In genomic region chr16:88809676-88810165, GRCh38 we compare ENCODE assay signal across 9 cellular contexts. TPM values are rescaled to one million over a fixed set of nuclear protein-coding genes. Genes with fewer than 3 reads are reported as not detected.
DNase-seq lines count a peak whose midpoint lies in the region; ATAC-seq and TF ChIP-seq lines count a peak whose summit lies in the region.
"Had no signal": no experiment of that assay in that cellular context is flagged by ENCODE, and none has a peak within 500 bp of the region (broad histone marks: within the 10 kb centered on the region; RNA-seq: fewer than 3 reads in every experiment).

No MANE protein-coding gene starts in this region.

- H3K9me3 ChIP-seq in NT2/D1 (ENCODE audit: insufficient read depth, low read length) (no peaks in the 10 kb centered on the region), spleen (no peaks in the 10 kb centered on the region)
- H3K9me3 ChIP-seq: upper lobe of left lung had no signal

- no peak for TF ChIP-seq POLR2A in spleen (IDR thresholded peaks at IDR 0.05)

- H3K27me3 ChIP-seq in NT2/D1 (ENCODE audit: insufficient read depth, insufficient read length) (no peaks in the 10 kb centered on the region), spleen (replicated peaks in 1 of 7) (peaks cover 0 to under 1% (median 0%) of the 10 kb centered on the region in 7 donors)
- H3K27me3 ChIP-seq: upper lobe of left lung had no signal

- H3K9ac ChIP-seq in NT2/D1 (ENCODE audit: insufficient read length, low read depth) = peak overlapping the region; percentile 99

- H3K4me1 ChIP-seq in NT2/D1 (ENCODE audit: insufficient read depth, insufficient read length) (peaks cover 42% of the 10 kb centered on the region), spleen (peaks cover 17 to 62% (median 41%) of the 10 kb centered on the region in 6 donors)

- peak; percentile 74 for DNase-seq in activated CD8-positive, alpha-beta memory T cell treated with anti-CD3 and anti-CD28 coated beads, Interleukin-2, amount 50 U/mL, for 48 hours
- no peak for DNase-seq in activated CD8-positive, alpha-beta memory T cell treated with anti-CD3 and anti-CD28 coated beads, Interleukin-2, amount 50 U/mL, for 4 hours
- no peak for DNase-seq in NT2/D1 (ENCODE audit: low read depth, low spot score)
- no peak for DNase-seq in central memory CD8-positive, alpha-beta T cell (ENCODE audit: low spot score in 2 of 2)
- no peak for DNase-seq in stimulated activated naive B cell treated with anti-CD40 and anti-IgM and Interleukin-4, amounts not matched to agents 10 μg/mL and 1 μg/mL and 100 μg/mL, for 72 hours
- DNase-seq in NCI-H524 (lab: John Stamatoyannopoulos, UW) = no peak
- no peak for DNase-seq in spleen
- no peak for DNase-seq in Right ventricle myocardium superior

- intact Hi-C loops in spleen (cut with DNase I; ENCODE audit: low total_unique reads) = loop anchor here (5.0 kb wide), 1 partner anchor 48 kb away; the partner anchor contains the start of genes GALNS and TRAPPC2L
- intact Hi-C loops in Right ventricle myocardium superior (cut with DNase I) = loop anchor here (5.0 kb wide), 1 partner anchor 48 kb away; the partner anchor contains the start of genes GALNS and TRAPPC2L

- H3K4me3 Mint-ChIP-seq in central memory CD8-positive, alpha-beta T cell = peak overlapping the region; percentile 20
- H3K4me3 Mint-ChIP-seq in stimulated activated naive B cell treated with anti-CD40 and anti-IgM and Interleukin-4, amounts not matched to agents 10 μg/mL and 1 μg/mL and 100 μg/mL, for 72 hours = peak overlapping the region; percentile 94 to 95

- H3K4me3 ChIP-seq in NT2/D1 (ENCODE audit: insufficient read length, low read depth) (no peak overlapping the region), spleen (peak overlapping the region in 2 of 8 donors; percentile 92 to 95)

- H3K27ac Mint-ChIP-seq in central memory CD8-positive, alpha-beta T cell (ENCODE audit: low read depth) = no peak overlapping the region
- peak overlapping the region; percentile 99 for H3K27ac Mint-ChIP-seq in stimulated activated naive B cell treated with anti-CD40 and anti-IgM and Interleukin-4, amounts not matched to agents 10 μg/mL and 1 μg/mL and 100 μg/mL, for 72 hours

- no peak for ATAC-seq in central memory CD8-positive, alpha-beta T cell (replicated peaks; ENCODE audit: extremely low read depth, poor library complexity, severe bottlenecking)
- ATAC-seq in stimulated activated naive B cell treated with anti-CD40 and anti-IgM and Interleukin-4, amounts not matched to agents 10 μg/mL and 1 μg/mL and 100 μg/mL, for 72 hours (replicated peaks) = no peak
- no peak for ATAC-seq in Right ventricle myocardium superior (ENCODE audit: poor library complexity)

- peaks cover 15% of the 10 kb centered on the region for H3K36me3 Mint-ChIP-seq in central memory CD8-positive, alpha-beta T cell (ENCODE audit: insufficient read depth)
- H3K36me3 Mint-ChIP-seq in stimulated activated naive B cell treated with anti-CD40 and anti-IgM and Interleukin-4, amounts not matched to agents 10 μg/mL and 1 μg/mL and 100 μg/mL, for 72 hours = peaks cover 31 to 41% of the 10 kb centered on the region in 2 donors

- TF ChIP-seq CTCF in spleen (IDR thresholded peaks at IDR 0.05 in 8 of 11, conservative IDR thresholded peaks at IDR 0.05 in 3 of 11) = no peak

- no peaks in the 10 kb centered on the region for H3K27me3 Mint-ChIP-seq in central memory CD8-positive, alpha-beta T cell
- H3K27me3 Mint-ChIP-seq in stimulated activated naive B cell treated with anti-CD40 and anti-IgM and Interleukin-4, amounts not matched to agents 10 μg/mL and 1 μg/mL and 100 μg/mL, for 72 hours = no peaks in the 10 kb centered on the region

- 75 to 91% (median 86%) methylated on average over 8 to 10 of the region's 10 CpGs for WGBS in spleen, 5 donors

- peak overlapping the region in 3 of 8 donors; percentile 93 to 96 (median 96) for H3K27ac ChIP-seq in spleen

- peaks cover 18% of the 10 kb centered on the region for H3K4me1 Mint-ChIP-seq in central memory CD8-positive, alpha-beta T cell
- H3K4me1 Mint-ChIP-seq in stimulated activated naive B cell treated with anti-CD40 and anti-IgM and Interleukin-4, amounts not matched to agents 10 μg/mL and 1 μg/mL and 100 μg/mL, for 72 hours = peaks cover 13 to 49% of the 10 kb centered on the region in 2 donors

- H3K36me3 ChIP-seq in NT2/D1 (ENCODE audit: insufficient read depth, insufficient read length, low read length) = peaks cover 65% of the 10 kb centered on the region
- H3K36me3 ChIP-seq in spleen = peaks cover 0 to 49% (median 24%) of the 10 kb centered on the region in 6 donors

- H3K9me3 Mint-ChIP-seq in central memory CD8-positive, alpha-beta T cell = no peaks in the 10 kb centered on the region
- H3K9me3 Mint-ChIP-seq in stimulated activated naive B cell treated with anti-CD40 and anti-IgM and Interleukin-4, amounts not matched to agents 10 μg/mL and 1 μg/mL and 100 μg/mL, for 72 hours = no peaks in the 10 kb centered on the region

RNA-seq across cellular contexts. Expression of gene APRT, which starts 2.0 kb away (rescaled TPM):
- total RNA-seq in spleen = 100 to 1,000 TPM in 3 of 7 donors, 10 to 100 TPM in 4; 84.1 to 112 (median 96.8) TPM
- 100 to 1,000 TPM; 187 to 259 (median 225) TPM for polyA plus RNA-seq in spleen
- 40.4 TPM for total RNA-seq in Right ventricle myocardium superior

RNA-seq across cellular contexts. Expression of gene CDT1, which starts 6.1 kb away (rescaled TPM):
- total RNA-seq in spleen (10 to 100 TPM in 2 of 7 donors, 1 to 10 TPM in 5; 1.5 to 17.2 (median 5.3) TPM), Right ventricle myocardium superior (1.00 TPM)
- polyA plus RNA-seq in spleen = 1 to 10 TPM in 2 of 3 donors, under 1 TPM in 1; 1.00 to 3.9 (median 2.5) TPM

RNA-seq across cellular contexts. Expression of gene PIEZO1, which starts 24.7 kb away (rescaled TPM):
- total RNA-seq in spleen (100 to 1,000 TPM; 154 to 249 (median 199) TPM), Right ventricle myocardium superior (15.9 TPM)
- polyA plus RNA-seq in spleen = 100 to 1,000 TPM; 145 to 385 (median 371) TPM

RNA-seq across cellular contexts. Expression of gene GALNS, which starts 47.0 kb away (rescaled TPM):
- total RNA-seq in spleen = 10 to 100 TPM; 37.6 to 71.6 (median 53.4) TPM
- polyA plus RNA-seq in spleen = 10 to 100 TPM in 2 of 3 donors, 1 to 10 TPM in 1; 9.7 to 19.5 (median 11.1) TPM
- total RNA-seq in Right ventricle myocardium superior = 15.9 TPM

RNA-seq across cellular contexts. Expression of gene TRAPPC2L, which starts 47.2 kb away (rescaled TPM):
- total RNA-seq in spleen (10 to 100 TPM; 28.9 to 44.1 (median 38.6) TPM), Right ventricle myocardium superior (53.0 TPM)
- polyA plus RNA-seq in spleen = 10 to 100 TPM; 55.0 to 87.5 (median 74.2) TPM
